Comparison of ENCODE assay signal across 28 cellular contexts in the genomic region with DNA sequence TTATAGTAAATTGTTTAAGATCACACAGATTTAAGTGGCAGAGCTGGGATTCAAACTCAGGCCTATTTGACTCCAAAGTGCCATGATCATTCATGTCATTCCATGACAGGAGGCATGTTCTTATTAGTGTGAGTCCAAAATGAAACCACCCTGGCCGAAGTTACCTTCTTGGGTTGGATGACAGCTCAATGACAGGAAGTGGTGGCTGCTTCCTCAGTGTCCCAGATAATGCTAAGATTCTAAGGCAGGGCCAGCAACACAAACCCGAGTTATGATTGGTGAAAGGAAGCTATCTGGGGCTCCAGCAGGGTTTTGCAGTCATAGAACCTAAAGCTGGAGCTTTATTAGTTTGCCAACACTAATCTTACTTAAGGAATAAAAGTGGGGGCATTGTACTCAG.
"Had no signal": no experiment of that assay in that cellular context is flagged by ENCODE, and none has a peak within 500 bp of the region (broad histone marks: within the 10 kb centered on the region; RNA-seq: fewer than 3 reads in every experiment).

No MANE protein-coding gene starts in this region.

- H3K4me1 ChIP-seq: left lung, pancreas, prostate gland, suprapubic skin, upper lobe of right lung had no signal

- H3K27ac Mint-ChIP-seq: immature natural killer cell; memory B cell; naive thymus-derived CD4-positive, alpha-beta T cell; natural killer cell treated with Interleukin-12 subunit alpha and Interleukin-12 subunit beta and Interleukin-15 and Interleukin-18, amount 100 ng/mL, for 72 hours; stimulated activated naive CD8-positive, alpha-beta T cell treated with anti-CD3 and anti-CD28 coated beads, Interleukin-15, Interleukin-2, amounts not matched to agents 100 ng/mL and 50 ng/mL, for 24 hours had no signal

- H3K4me3 Mint-ChIP-seq: immature natural killer cell; memory B cell; naive thymus-derived CD4-positive, alpha-beta T cell; natural killer cell treated with Interleukin-12 subunit alpha and Interleukin-12 subunit beta and Interleukin-15 and Interleukin-18, amount 100 ng/mL, for 72 hours; stimulated activated naive CD8-positive, alpha-beta T cell treated with anti-CD3 and anti-CD28 coated beads, Interleukin-15, Interleukin-2, amounts not matched to agents 100 ng/mL and 50 ng/mL, for 24 hours had no signal

- H3K36me3 ChIP-seq: left lung, pancreas, prostate gland, suprapubic skin, thoracic aorta, tibial artery, upper lobe of right lung had no signal

- H3K27me3 ChIP-seq: left lung, pancreas, suprapubic skin, tibial artery, upper lobe of right lung had no signal

- H3K4me3 ChIP-seq: left lung, mucosa of descending colon, pancreas, prostate gland, skin epidermis, suprapubic skin, thoracic aorta, tibial artery, upper lobe of right lung had no signal

- ATAC-seq: left colon; left lung; mucosa of descending colon; naive thymus-derived CD4-positive, alpha-beta T cell; natural killer cell treated with Interleukin-12 subunit alpha and Interleukin-12 subunit beta and Interleukin-15 and Interleukin-18, amount 100 ng/mL, for 72 hours; pancreas; right cardiac atrium; sciatic nerve; upper lobe of right lung had no signal

- H3K9me3 Mint-ChIP-seq: immature natural killer cell; memory B cell; natural killer cell treated with Interleukin-12 subunit alpha and Interleukin-12 subunit beta and Interleukin-15 and Interleukin-18, amount 100 ng/mL, for 72 hours; stimulated activated naive CD8-positive, alpha-beta T cell treated with anti-CD3 and anti-CD28 coated beads, Interleukin-15, Interleukin-2, amounts not matched to agents 100 ng/mL and 50 ng/mL, for 24 hours had no signal

- H3K4me1 Mint-ChIP-seq: memory B cell; naive thymus-derived CD4-positive, alpha-beta T cell had no signal

- H3K27me3 Mint-ChIP-seq: natural killer cell treated with Interleukin-12 subunit alpha and Interleukin-12 subunit beta and Interleukin-15 and Interleukin-18, amount 100 ng/mL, for 72 hours had no signal

- H3K9me3 ChIP-seq: left lung, mucosa of descending colon, pancreas, prostate gland, suprapubic skin, thoracic aorta, tibial artery, upper lobe of right lung had no signal

- H3K36me3 Mint-ChIP-seq: immature natural killer cell; memory B cell; naive thymus-derived CD4-positive, alpha-beta T cell; natural killer cell treated with Interleukin-12 subunit alpha and Interleukin-12 subunit beta and Interleukin-15 and Interleukin-18, amount 100 ng/mL, for 72 hours had no signal

- DNase-seq: hypothalamus; immature natural killer cell; kidney; left colon; left lung; midbrain; mucosa of descending colon; naive thymus-derived CD4-positive, alpha-beta T cell; pancreas; posterior cingulate gyrus; retina; right cardiac atrium; stimulated activated CD4-positive, alpha-beta T cell treated with anti-CD3 and anti-CD28 coated beads, Interleukin-12 subunit alpha, Interleukin-12 subunit beta, amount 100 ng/mL, for 4 hours; stimulated activated CD4-positive, alpha-beta T cell treated with anti-CD3 and anti-CD28 coated beads, Interleukin-15, amount 100 ng/mL, for 24 hours; stimulated activated CD4-positive, alpha-beta T cell treated with anti-CD3 and anti-CD28 coated beads, Interleukin-2, amount 100 ng/mL, for 24 hours; stimulated activated CD4-positive, alpha-beta T cell treated with anti-CD3 and anti-CD28 coated beads, Interleukin-4, amount 100 ng/mL, for 1 hour; stimulated activated naive CD4-positive, alpha-beta T cell; tibial artery; trophoblast cell; upper lobe of right lung had no signal

- H3K27ac ChIP-seq: left lung, pancreas, prostate gland, skin epidermis, suprapubic skin, thoracic aorta, tibial artery, upper lobe of right lung had no signal
